1 cellular context compared by ENCODE assay signal in genomic region chrX:16603822-16604221, GRCh38.
TF ChIP-seq lines count a peak whose summit lies in the region.

No MANE protein-coding gene starts in this region.

TF ChIP-seq in HepG2, 621 proteins besides CTCF, POLR2A, EP300 and RAD21 (continues in another document):
- TF ChIP-seq ETV5 (CRISPR knock-in tag; IDR thresholded peaks at IDR 0.05; ENCODE audit: borderline replicate concordance) (peak; percentile 78; the same call in 1 of the 2 replicates), ZNF343 (CRISPR knock-in tag; IDR thresholded peaks at IDR 0.05) (no peak), HNF4G (IDR thresholded peaks at IDR 0.05; ENCODE audit: borderline replicate concordance, low read depth, low read length) (0 out of 2 replicates have a peak, but pooled peaks have one; percentile 21), HNF4G (CRISPR knock-in tag; IDR thresholded peaks at IDR 0.05; ENCODE audit: borderline replicate concordance, low read depth) (no peak), MEIS1 (CRISPR knock-in tag; IDR thresholded peaks at IDR 0.05; ENCODE audit: borderline replicate concordance) (no peak), ZNF850 (CRISPR knock-in tag; conservative IDR thresholded peaks at IDR 0.05) (no peak), ZNF143 (CRISPR knock-in tag; IDR thresholded peaks at IDR 0.05) (no peak), STAG1 (CRISPR knock-in tag; IDR thresholded peaks at IDR 0.05) (no peak), ZNF558 (CRISPR knock-in tag; IDR thresholded peaks at IDR 0.05; ENCODE audit: borderline replicate concordance) (no peak), HOMEZ (CRISPR knock-in tag; IDR thresholded peaks at IDR 0.05; ENCODE audit: low read depth) (peak; percentile 10; the same call in 1 of the 2 replicates), SUZ12 (IDR thresholded peaks at IDR 0.05; ENCODE audit: low read depth, low read length) (no peak), PAXIP1 (CRISPR knock-in tag; conservative IDR thresholded peaks at IDR 0.05) (peak; percentile 70), ZNF451 (CRISPR knock-in tag; IDR thresholded peaks at IDR 0.05) (no peak), FOXA3 (CRISPR knock-in tag; IDR thresholded peaks at IDR 0.05) (no peak), AGO2 (optimal IDR thresholded peaks at IDR 0.05; ENCODE audit: low read depth, low read length) (no peak), ZBTB7B (CRISPR knock-in tag; IDR thresholded peaks at IDR 0.05) (no peak), GABPA (IDR thresholded peaks at IDR 0.05; ENCODE audit: low read depth, low read length) (no peak; the same call in 1 of the 2 replicates), GABPA (CRISPR knock-in tag; IDR thresholded peaks at IDR 0.05; ENCODE audit: low read depth) (peak; percentile 78), DZIP1 (CRISPR knock-in tag; IDR thresholded peaks at IDR 0.05) (no peak), ZNF326 (CRISPR knock-in tag; IDR thresholded peaks at IDR 0.05; ENCODE audit: borderline replicate concordance) (no peak), CENPT (CRISPR knock-in tag; IDR thresholded peaks at IDR 0.05; ENCODE audit: low read depth) (no peak), THYN1 (CRISPR knock-in tag; IDR thresholded peaks at IDR 0.05; ENCODE audit: borderline replicate concordance, low read depth) (no peak), ZXDC (CRISPR knock-in tag; IDR thresholded peaks at IDR 0.05) (no peak), ZSCAN30 (CRISPR knock-in tag; IDR thresholded peaks at IDR 0.05) (no peak), ZNF709 (CRISPR knock-in tag; IDR thresholded peaks at IDR 0.05) (no peak), ELF3 (CRISPR knock-in tag; IDR thresholded peaks at IDR 0.05) (peak; percentile 68), SP1 (IDR thresholded peaks at IDR 0.05) (no peak), SP1 (CRISPR knock-in tag; IDR thresholded peaks at IDR 0.05) (no peak), ZNF724P (CRISPR knock-in tag; IDR thresholded peaks at IDR 0.05; ENCODE audit: borderline replicate concordance) (no peak), ZNF550 (CRISPR knock-in tag; IDR thresholded peaks at IDR 0.05; ENCODE audit: borderline replicate concordance) (no peak), HMGXB4 (CRISPR knock-in tag; IDR thresholded peaks at IDR 0.05; ENCODE audit: borderline replicate concordance in 1 of 2, low read depth in 1 of 2) (no peak), ZNF720 (CRISPR knock-in tag; IDR thresholded peaks at IDR 0.05) (no peak), YY1 (IDR thresholded peaks at IDR 0.05; ENCODE audit: insufficient read depth, insufficient replicate concordance, low read depth, low read length) (no peak), ZNF33A (CRISPR knock-in tag; IDR thresholded peaks at IDR 0.05; ENCODE audit: borderline replicate concordance) (no peak), FOXP4 (CRISPR knock-in tag; IDR thresholded peaks at IDR 0.05) (no peak), XRCC5 (optimal IDR thresholded peaks at IDR 0.05; ENCODE audit: low read length) (no peak), TGIF2 (CRISPR knock-in tag; IDR thresholded peaks at IDR 0.05) (no peak), MLLT10 (CRISPR knock-in tag; IDR thresholded peaks at IDR 0.05) (no peak), ZFP36 (IDR thresholded peaks at IDR 0.05; ENCODE audit: borderline replicate concordance, low read depth, low read length, partially characterized antibody) (no peak), NFAT5 (CRISPR knock-in tag; IDR thresholded peaks at IDR 0.05) (no peak), ZSCAN29 (CRISPR knock-in tag; conservative IDR thresholded peaks at IDR 0.05) (no peak), PHF5A (CRISPR knock-in tag; IDR thresholded peaks at IDR 0.05; ENCODE audit: low read depth, unreplicated experiment) (no peak)
